ENCODE assay signal across 1 cellular context in the genomic region with DNA sequence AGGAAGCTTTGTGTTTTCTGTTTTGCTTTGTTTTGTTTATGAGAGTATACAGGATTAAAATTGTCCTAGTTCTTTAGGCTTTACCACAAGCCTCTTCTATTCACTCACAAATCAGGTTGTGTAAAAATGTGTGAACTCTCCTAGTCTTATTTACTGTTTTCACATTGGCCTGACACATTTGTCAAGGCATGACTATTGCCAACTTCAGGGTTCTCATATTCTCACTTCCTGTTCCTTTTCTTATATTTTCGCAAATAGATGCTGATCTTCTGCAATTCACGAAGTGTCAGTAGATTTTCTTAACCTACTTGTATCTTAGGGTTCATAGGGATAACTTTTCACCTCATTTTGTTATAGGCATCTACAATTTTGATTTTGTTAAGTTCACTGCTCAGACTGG.
TF ChIP-seq lines count a peak whose summit lies in the region.

No MANE protein-coding gene starts in this region.

TF ChIP-seq in liver, 16 proteins besides CTCF, POLR2A, EP300 and RAD21 (continued from another document):
- TF ChIP-seq, protein P1, sequence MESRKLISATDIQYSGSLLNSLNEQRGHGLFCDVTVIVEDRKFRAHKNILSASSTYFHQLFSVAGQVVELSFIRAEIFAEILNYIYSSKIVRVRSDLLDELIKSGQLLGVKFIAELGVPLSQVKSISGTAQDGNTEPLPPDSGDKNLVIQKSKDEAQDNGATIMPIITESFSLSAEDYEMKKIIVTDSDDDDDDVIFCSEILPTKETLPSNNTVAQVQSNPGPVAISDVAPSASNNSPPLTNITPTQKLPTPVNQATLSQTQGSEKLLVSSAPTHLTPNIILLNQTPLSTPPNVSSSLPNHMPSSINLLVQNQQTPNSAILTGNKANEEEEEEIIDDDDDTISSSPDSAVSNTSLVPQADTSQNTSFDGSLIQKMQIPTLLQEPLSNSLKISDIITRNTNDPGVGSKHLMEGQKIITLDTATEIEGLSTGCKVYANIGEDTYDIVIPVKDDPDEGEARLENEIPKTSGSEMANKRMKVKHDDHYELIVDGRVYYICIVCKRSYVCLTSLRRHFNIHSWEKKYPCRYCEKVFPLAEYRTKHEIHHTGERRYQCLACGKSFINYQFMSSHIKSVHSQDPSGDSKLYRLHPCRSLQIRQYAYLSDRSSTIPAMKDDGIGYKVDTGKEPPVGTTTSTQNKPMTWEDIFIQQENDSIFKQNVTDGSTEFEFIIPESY (IDR thresholded peaks at IDR 0.05) = no peak
- TF ChIP-seq TAF1 (conservative IDR thresholded peaks at IDR 0.05) (no peak), RXRA (IDR thresholded peaks at IDR 0.05) (no peak), HNF4G (IDR thresholded peaks at IDR 0.05) (no peak), YY1 (IDR thresholded peaks at IDR 0.05) (no peak), SP1 (IDR thresholded peaks at IDR 0.05) (no peak), FOXA2 (IDR thresholded peaks at IDR 0.05) (no peak), GABPA (IDR thresholded peaks at IDR 0.05 in 1 of 2, conservative IDR thresholded peaks at IDR 0.05 in 1 of 2) (no peak), JUND (IDR thresholded peaks at IDR 0.05) (no peak), EGR1 (IDR thresholded peaks at IDR 0.05; ENCODE audit: low read depth in 2 of 2) (no peak)
- TF ChIP-seq, protein P2, sequence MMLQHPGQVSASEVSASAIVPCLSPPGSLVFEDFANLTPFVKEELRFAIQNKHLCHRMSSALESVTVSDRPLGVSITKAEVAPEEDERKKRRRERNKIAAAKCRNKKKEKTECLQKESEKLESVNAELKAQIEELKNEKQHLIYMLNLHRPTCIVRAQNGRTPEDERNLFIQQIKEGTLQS (IDR thresholded peaks at IDR 0.05) = no peak
- TF ChIP-seq, protein P3, sequence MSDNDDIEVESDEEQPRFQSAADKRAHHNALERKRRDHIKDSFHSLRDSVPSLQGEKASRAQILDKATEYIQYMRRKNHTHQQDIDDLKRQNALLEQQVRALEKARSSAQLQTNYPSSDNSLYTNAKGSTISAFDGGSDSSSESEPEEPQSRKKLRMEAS (IDR thresholded peaks at IDR 0.05) = no peak
